Comparison of ENCODE assay signal across 27 cellular contexts in genomic region chr9:123217148-123217585, GRCh38. TPM values are rescaled to one million over a fixed set of nuclear protein-coding genes. Genes with fewer than 3 reads are reported as not detected.
DNase-seq lines count a peak whose midpoint lies in the region; ATAC-seq and TF ChIP-seq lines count a peak whose summit lies in the region.
"Had no signal": no experiment of that assay in that cellular context is flagged by ENCODE, and none has a peak within 500 bp of the region (broad histone marks: within the 10 kb centered on the region; RNA-seq: fewer than 3 reads in every experiment).

No MANE protein-coding gene starts in this region.

- H3K4me2 ChIP-seq in skeletal muscle satellite cell (ENCODE audit: low read length) = peak overlapping the region; percentile 25

- H3K4me3 ChIP-seq in fibroblast of mammary gland (ENCODE audit: control insufficient read depth, low read depth, low read length) (no peak overlapping the region), skeletal muscle satellite cell (ENCODE audit: low read length) (no peak overlapping the region)
- H3K4me3 ChIP-seq: tibial artery had no signal

- no peak for ATAC-seq in T-helper 17 cell
- no peak for ATAC-seq in naive thymus-derived CD8-positive, alpha-beta T cell

- H3K9me3 ChIP-seq in T-helper 17 cell (ENCODE audit: control insufficient read depth, low read length, poor library complexity, severe bottlenecking) (no peaks in the 10 kb centered on the region), skeletal muscle satellite cell (replicated peaks; ENCODE audit: low read length) (no peaks in the 10 kb centered on the region)
- H3K9me3 ChIP-seq: tibial artery had no signal

- H3K4me3 Mint-ChIP-seq in T-helper 17 cell = no peak overlapping the region
- H3K4me3 Mint-ChIP-seq in naive thymus-derived CD8-positive, alpha-beta T cell = no peak overlapping the region
- H3K4me3 Mint-ChIP-seq: activated T-helper 1 cell treated with anti-CD3 and anti-CD28 coated beads, Interleukin-12 subunit alpha, Interleukin-12 subunit beta, Interleukin-2, Interleukin-4 antibody, amounts not matched to agents 30 ng/mL and 10 ng/mL and 1 ng/mL, durations not matched to agents 14 hours and 24 hours and 36 hours; CD14-positive monocyte; neural crest cell; stimulated activated naive B cell treated with anti-CD40 and anti-IgM and Interleukin-4, amounts not matched to agents 10 μg/mL and 1 μg/mL and 100 μg/mL, for 72 hours; T-helper 1 cell treated with Interleukin-12 subunit alpha and Interleukin-12 subunit beta and Interleukin-4 antibody, amounts not matched to agents 30 μg/mL and 1 μg/mL, for 36 hours had no signal

- no peaks in the 10 kb centered on the region for H3K36me3 Mint-ChIP-seq in T-helper 17 cell (ENCODE audit: low read depth)
- peaks cover 0 to 14% (median 10%) of the 10 kb centered on the region in 3 donors for H3K36me3 Mint-ChIP-seq in naive thymus-derived CD8-positive, alpha-beta T cell

- POLR2A ChIA-PET in naive thymus-derived CD8-positive, alpha-beta T cell (lab: Charles Lee) = no interaction called here

- peaks cover 11% of the 10 kb centered on the region for H3K4me1 ChIP-seq in skeletal muscle satellite cell (ENCODE audit: control insufficient read depth, insufficient read depth, low read length)
- H3K4me1 ChIP-seq: foreskin keratinocyte, tibial artery had no signal

- peak overlapping the region; percentile 9 for H3K27ac Mint-ChIP-seq in T-helper 17 cell
- H3K27ac Mint-ChIP-seq in naive thymus-derived CD8-positive, alpha-beta T cell = no peak overlapping the region
- H3K27ac Mint-ChIP-seq: activated T-helper 1 cell treated with anti-CD3 and anti-CD28 coated beads, Interleukin-12 subunit alpha, Interleukin-12 subunit beta, Interleukin-2, Interleukin-4 antibody, amounts not matched to agents 30 ng/mL and 10 ng/mL and 1 ng/mL, durations not matched to agents 14 hours and 24 hours and 36 hours; CD14-positive monocyte; T-helper 1 cell treated with Interleukin-12 subunit alpha and Interleukin-12 subunit beta and Interleukin-4 antibody, amounts not matched to agents 30 μg/mL and 1 μg/mL, for 36 hours had no signal

- no peaks in the 10 kb centered on the region for H3K36me3 ChIP-seq in skeletal muscle satellite cell (ENCODE audit: insufficient read depth, low read length)
- H3K36me3 ChIP-seq: tibial artery had no signal

- DNase-seq in DMS79 treated with DMSO at 0.1 percent for 48 hours (lab: John Stamatoyannopoulos, UW) (peak; percentile 15), DMS79 (lab: John Stamatoyannopoulos, UW) (no peak), T-helper 17 cell (no peak), fibroblast of mammary gland (ENCODE audit: low read depth) (peak; percentile 38), SHP77 (lab: John Stamatoyannopoulos, UW) (no peak)
- DNase-seq in stimulated activated CD8-positive, alpha-beta memory T cell treated with anti-CD3 and anti-CD28 coated beads, Interleukin-4, amount 100 ng/mL, for 48 hours = no peak
- DNase-seq in naive thymus-derived CD8-positive, alpha-beta T cell = no peak
- DNase-seq: 8988T; activated CD8-positive, alpha-beta memory T cell treated with anti-CD3 and anti-CD28 coated beads for 24 hours; central memory CD4-positive, alpha-beta T cell; effector CD8-positive, alpha-beta T cell; foreskin keratinocyte; GOT3; kidney glomerular epithelial cell; MV-4-11; NCI-H2029; NCI-H446; Right ventricle myocardium superior; stimulated activated CD4-positive, alpha-beta T cell treated with anti-CD3 and anti-CD28 coated beads, Interleukin-12 subunit alpha, Interleukin-12 subunit beta, amount 100 ng/mL, for 4 hours; stimulated activated naive B cell treated with anti-CD40 and anti-IgM and Interleukin-4, amounts not matched to agents 10 μg/mL and 1 μg/mL and 100 μg/mL, for 72 hours; tibial artery had no signal

- H3K27me3 ChIP-seq in skeletal muscle satellite cell (ENCODE audit: control insufficient read depth, insufficient read depth, low read length) = no peaks in the 10 kb centered on the region
- H3K27me3 ChIP-seq: foreskin keratinocyte, tibial artery had no signal

- H3K4me1 Mint-ChIP-seq in T-helper 17 cell = peaks cover 15% of the 10 kb centered on the region
- peaks cover 12 to 44% (median 24%) of the 10 kb centered on the region in 4 donors for H3K4me1 Mint-ChIP-seq in naive thymus-derived CD8-positive, alpha-beta T cell
- H3K4me1 Mint-ChIP-seq: CD14-positive monocyte, neural crest cell had no signal

- H3K9ac ChIP-seq in skeletal muscle satellite cell (ENCODE audit: low read depth, low read length) = no peak overlapping the region

- no peaks in the 10 kb centered on the region for H3K9me3 Mint-ChIP-seq in naive thymus-derived CD8-positive, alpha-beta T cell
- H3K9me3 Mint-ChIP-seq: activated T-helper 1 cell treated with anti-CD3 and anti-CD28 coated beads, Interleukin-12 subunit alpha, Interleukin-12 subunit beta, Interleukin-2, Interleukin-4 antibody, amounts not matched to agents 30 ng/mL and 10 ng/mL and 1 ng/mL, durations not matched to agents 14 hours and 24 hours and 36 hours; IgD-negative memory B cell; neural crest cell; T-helper 1 cell treated with Interleukin-12 subunit alpha and Interleukin-12 subunit beta and Interleukin-4 antibody, amounts not matched to agents 30 μg/mL and 1 μg/mL, for 36 hours had no signal

- no peak for TF ChIP-seq CTCF in fibroblast of mammary gland (conservative IDR thresholded peaks at IDR 0.05; ENCODE audit: control insufficient read depth, insufficient read depth, low read depth, low read length)

- no peaks in the 10 kb centered on the region for H3K27me3 Mint-ChIP-seq in T-helper 17 cell
- H3K27me3 Mint-ChIP-seq in naive thymus-derived CD8-positive, alpha-beta T cell = no peaks in the 10 kb centered on the region
- H3K27me3 Mint-ChIP-seq: IgD-negative memory B cell; stimulated activated naive B cell treated with anti-CD40 and anti-IgM and Interleukin-4, amounts not matched to agents 10 μg/mL and 1 μg/mL and 100 μg/mL, for 72 hours had no signal

RNA-seq across cellular contexts. Expression of gene STRBP, which starts 51.2 kb away (rescaled TPM):
- total RNA-seq in T-helper 17 cell = 10 to 100 TPM; 11.1 to 15.4 TPM
- 0.87 and 1.3 TPM in 2 replicates for total RNA-seq in skeletal muscle satellite cell (2012; rRNA removed)
- total RNA-seq in naive thymus-derived CD8-positive, alpha-beta T cell = 10 to 100 TPM; 29.9 to 35.0 TPM
- 10 to 100 TPM; 18.2 to 28.7 (median 19.9) TPM for polyA plus RNA-seq in naive thymus-derived CD8-positive, alpha-beta T cell

Comparison
In these comparisons a context has a peak if more than half of its experiments do, and no peak if none do; other contexts are left out.
1. DNase-seq: peak in DMS79 treated with DMSO at 0.1 percent for 48 hours (single experiment) and fibroblast of mammary gland (single experiment); none in DMS79 (single experiment), T-helper 17 cell (0 of 3), SHP77 (0 of 2), stimulated activated CD8-positive, alpha-beta memory T cell treated with anti-CD3 and anti-CD28 coated beads, Interleukin-4, amount 100 ng/mL, for 48 hours (single experiment) and naive thymus-derived CD8-positive, alpha-beta T cell (0 of 10).